Comparison of ENCODE assay signal across 8 cellular contexts in the genomic region with DNA sequence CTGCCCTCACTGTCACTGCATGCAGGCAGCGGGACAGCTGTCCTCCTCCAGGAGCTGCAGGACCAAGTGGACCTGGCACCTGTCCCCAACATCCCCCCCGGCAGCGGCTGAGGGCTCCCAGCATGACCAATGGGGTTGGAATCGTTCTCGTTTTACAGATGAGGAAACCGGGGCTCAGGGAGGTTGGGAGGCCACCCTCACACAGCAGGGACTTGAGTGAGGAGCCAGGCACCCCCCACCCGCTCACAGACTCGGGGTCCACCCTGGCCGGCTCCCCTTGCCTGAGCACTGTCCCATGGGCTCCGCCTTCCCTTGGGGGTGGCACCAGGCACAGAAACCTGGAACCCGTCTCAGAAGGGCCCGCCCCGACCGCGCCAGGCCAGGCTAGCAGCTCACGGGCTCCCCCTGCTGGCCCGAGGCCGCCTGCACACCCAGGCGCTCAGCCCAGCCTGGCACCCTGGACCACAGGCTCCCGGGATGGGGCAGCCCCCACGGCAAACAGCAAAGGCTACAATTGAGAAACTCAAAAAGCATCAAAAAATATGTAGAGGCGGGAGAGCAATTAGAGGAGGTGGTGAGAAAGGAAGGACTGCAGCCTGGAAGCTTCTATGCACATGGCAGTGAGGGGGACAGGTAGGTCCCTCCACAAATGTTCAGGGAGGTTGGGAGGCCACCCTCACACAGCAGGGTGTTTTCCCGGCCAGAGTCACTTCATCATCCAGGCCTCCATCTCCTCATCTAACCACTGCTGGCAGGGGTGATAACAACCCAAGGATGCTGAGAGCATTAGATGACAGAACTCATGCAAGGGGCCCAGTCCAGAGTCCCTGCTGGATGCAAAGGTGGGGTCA. TPM values are rescaled to one million over a fixed set of nuclear protein-coding genes. Genes with fewer than 3 reads are reported as not detected.
DNase-seq lines count a peak whose midpoint lies in the region; ATAC-seq and TF ChIP-seq lines count a peak whose summit lies in the region.

No MANE protein-coding gene starts in this region.

- H3K9me3 Mint-ChIP-seq in activated naive CD4-positive, alpha-beta T cell treated with anti-CD3 and anti-CD28 coated beads, Interleukin-2, amount 50 U/mL, for 72 hours: no peaks in the 10 kb centered on the region

- no peak overlapping the region for H3K27ac Mint-ChIP-seq in activated naive CD4-positive, alpha-beta T cell treated with anti-CD3 and anti-CD28 coated beads, Interleukin-2, amount 50 U/mL, for 72 hours

- no peaks in the 10 kb centered on the region for H3K36me3 ChIP-seq in sigmoid colon

- H3K27me3 ChIP-seq in sigmoid colon: no peaks in the 10 kb centered on the region

- peak; percentile 93 to 94 for ATAC-seq in activated naive CD4-positive, alpha-beta T cell treated with anti-CD3 and anti-CD28 coated beads, Interleukin-2, amount 50 U/mL, for 72 hours
- peak; percentile 50 to 77 for ATAC-seq in left cardiac atrium

- intact Hi-C loops in left cardiac atrium (cut with DNase I) (no loop called here), sigmoid colon (cut with DNase I) (loop anchor here (1.0 to 2.0 kb wide), 2 partner anchors 153 to 316 kb away; no protein-coding TSS in a partner anchor)

- no peak overlapping the region for H3K27ac ChIP-seq in 22Rv1
- no peak overlapping the region for H3K27ac ChIP-seq in sigmoid colon

- DNase-seq in HuH-7.5 (ENCODE audit: low spot score) (peak; percentile 95), SKM-1 (lab: John Stamatoyannopoulos, UW; ENCODE audit: unreplicated experiment) (peak; percentile 40), left cardiac atrium (peak; percentile 71), sigmoid colon (peak; percentile 81), GF-D8 (lab: John Stamatoyannopoulos, UW) (no peak)
- peak; percentile 79 to 85 for DNase-seq in activated naive CD4-positive, alpha-beta T cell treated with anti-CD3 and anti-CD28 coated beads, Interleukin-2, amount 50 U/mL, for 72 hours (ENCODE audit: low spot score in 2 of 2)

- TF ChIP-seq EP300 in sigmoid colon (IDR thresholded peaks at IDR 0.05): no peak

- H3K36me3 Mint-ChIP-seq in activated naive CD4-positive, alpha-beta T cell treated with anti-CD3 and anti-CD28 coated beads, Interleukin-2, amount 50 U/mL, for 72 hours: no peaks in the 10 kb centered on the region

- H3K9me3 ChIP-seq in sigmoid colon: no peaks in the 10 kb centered on the region

- H3K4me3 ChIP-seq in sigmoid colon: no peak overlapping the region

- WGBS in sigmoid colon, 2 donors: 21 to 22% methylated on average over 23 of the region's 23 CpGs

- TF ChIP-seq CTCF in 22Rv1 (IDR thresholded peaks at IDR 0.05): peak; percentile 100
- TF ChIP-seq CTCF in GM12872 (IDR thresholded peaks at IDR 0.05; ENCODE audit: insufficient read depth, low read depth, low read length): peak; percentile 98
- TF ChIP-seq CTCF in sigmoid colon (IDR thresholded peaks at IDR 0.05): peak; percentile 93 to 100 (median 96)

- no peak for TF ChIP-seq POLR2A in sigmoid colon (IDR thresholded peaks at IDR 0.05)

- H3K4me1 ChIP-seq in sigmoid colon: peaks cover 0 to 33% (median 28%) of the 10 kb centered on the region in 4 donors

RNA-seq across cellular contexts. Expression of a gene that starts 12.8 kb away (rescaled TPM):
- total RNA-seq in activated naive CD4-positive, alpha-beta T cell treated with anti-CD3 and anti-CD28 coated beads, Interleukin-2, amount 50 U/mL, for 72 hours: 10 to 100 TPM; 11.0 to 25.3 TPM
- total RNA-seq in left cardiac atrium: 10 to 100 TPM; 37.9 to 48.0 TPM
- total RNA-seq in sigmoid colon: 10 to 100 TPM; 23.3 to 33.9 (median 25.8) TPM
- polyA plus RNA-seq in sigmoid colon: 10 to 100 TPM; 14.2 to 16.8 (median 14.8) TPM

RNA-seq across cellular contexts. Expression of a gene that starts 32.9 kb away (rescaled TPM):
- 100 to 1,000 TPM; 328 to 366 TPM for total RNA-seq in activated naive CD4-positive, alpha-beta T cell treated with anti-CD3 and anti-CD28 coated beads, Interleukin-2, amount 50 U/mL, for 72 hours
- total RNA-seq in left cardiac atrium: 100 to 1,000 TPM; 102 to 125 TPM
- 10 to 100 TPM; 58.2 to 90.3 (median 81.0) TPM for total RNA-seq in sigmoid colon
- 10 to 100 TPM; 38.4 to 84.3 (median 50.2) TPM for polyA plus RNA-seq in sigmoid colon

RNA-seq across cellular contexts. Expression of a gene that starts 53.5 kb away (rescaled TPM):
- 100 to 1,000 TPM; 142 to 193 TPM for total RNA-seq in activated naive CD4-positive, alpha-beta T cell treated with anti-CD3 and anti-CD28 coated beads, Interleukin-2, amount 50 U/mL, for 72 hours
- total RNA-seq in left cardiac atrium (10 to 100 TPM; 23.8 to 25.8 TPM), sigmoid colon (10 to 100 TPM; 15.0 to 26.2 (median 20.3) TPM)
- 10 to 100 TPM; 15.3 to 41.5 (median 20.4) TPM for polyA plus RNA-seq in sigmoid colon

Comparison
In these comparisons a context has a peak if more than half of its experiments do, and no peak if none do; other contexts are left out.
1. RNA of a gene that starts 53.5 kb away (total RNA-seq): 142 to 193 TPM in activated naive CD4-positive, alpha-beta T cell treated with anti-CD3 and anti-CD28 coated beads, Interleukin-2, amount 50 U/mL, for 72 hours; 23.8 to 25.8 TPM in left cardiac atrium and 15.0 to 26.2 TPM in sigmoid colon; every median in the first group is over 4 times any median in the second.
2. Peak in every context shown above with its lines, with median percentiles within 50 percentile points of each other: CTCF ChIP-seq.